9 cellular contexts compared by ENCODE assay signal in genomic region chr3:183265157-183265642, GRCh38. TPM values are rescaled to one million over a fixed set of nuclear protein-coding genes. Genes with fewer than 3 reads are reported as not detected.
A peak's percentile ranks its signal among the peaks of the same experiment; 100 is the strongest.
DNase-seq lines count a peak whose midpoint lies in the region; ATAC-seq and TF ChIP-seq lines count a peak whose summit lies in the region.
"Had no signal": no experiment of that assay in that cellular context is flagged by ENCODE, and none has a peak within 500 bp of the region (broad histone marks: within the 10 kb centered on the region; RNA-seq: fewer than 3 reads in every experiment).

No MANE protein-coding gene starts in this region.

- H3K4me3 ChIP-seq in dorsolateral prefrontal cortex (peak overlapping the region in 39 of 59 donors; percentile 7 to 51 (median 27)), left lung (no peak overlapping the region), transverse colon (no peak overlapping the region)
- no peak overlapping the region for H3K4me3 ChIP-seq in effector memory CD4-positive, alpha-beta T cell (ENCODE audit: insufficient read depth, low read depth, low read length, poor library complexity, severe bottlenecking)
- H3K4me3 ChIP-seq: esophagus muscularis mucosa had no signal

- intact Hi-C loops in dorsolateral prefrontal cortex (cut with DNase I), result no loop called here
- intact Hi-C loops in left lung (cut with DNase I), result no loop called here
- intact Hi-C loops in transverse colon (cut with DNase I; ENCODE audit: low total_unique reads), result no loop called here

- WGBS in transverse colon (ENCODE audit: low coverage in 1 of 2), 2 donors, result 68 to 76% methylated on average over 7 to 15 of the region's 15 CpGs

- H3K36me3 ChIP-seq in left lung (peaks cover 0 to 10% of the 10 kb centered on the region in 2 donors), transverse colon (no peaks in the 10 kb centered on the region)
- H3K36me3 ChIP-seq in effector memory CD4-positive, alpha-beta T cell (ENCODE audit: control insufficient read depth, insufficient read depth, low read length), result no peaks in the 10 kb centered on the region

- in situ Hi-C loops in transverse colon (cut with MboI; ENCODE audit: low pct_ligation_motif_present in 1 of 4, low pct_unique_long_range_greater_than_20kb in 1 of 4, low sequenced_read_pairs in 3 of 4), result no loop called here

- H3K4me1 ChIP-seq in left lung, result peaks cover 17 to 83% of the 10 kb centered on the region in 2 donors
- peaks cover 11 to 86% (median 66%) of the 10 kb centered on the region in 4 donors for H3K4me1 ChIP-seq in transverse colon
- H3K4me1 ChIP-seq in effector memory CD4-positive, alpha-beta T cell (ENCODE audit: control insufficient read depth, insufficient read depth, low read length, poor library complexity, severe bottlenecking), result no peaks in the 10 kb centered on the region

- H3K27me3 ChIP-seq in dorsolateral prefrontal cortex (no peaks in the 10 kb centered on the region), left lung (no peaks in the 10 kb centered on the region), transverse colon (no peaks in the 10 kb centered on the region)
- no peaks in the 10 kb centered on the region for H3K27me3 ChIP-seq in effector memory CD4-positive, alpha-beta T cell (replicated peaks; ENCODE audit: control insufficient read depth, insufficient read depth, low read length, poor library complexity, severe bottlenecking)
- H3K27me3 ChIP-seq: esophagus muscularis mucosa had no signal

- TF ChIP-seq CTCF in dorsolateral prefrontal cortex (IDR thresholded peaks at IDR 0.05 in 54 of 56, conservative IDR thresholded peaks at IDR 0.05 in 2 of 56; ENCODE audit: low read depth in 1 of 56, partially characterized antibody in 56 of 56), result no peak
- TF ChIP-seq CTCF in left lung (IDR thresholded peaks at IDR 0.05), result no peak
- no peak for TF ChIP-seq CTCF in transverse colon (IDR thresholded peaks at IDR 0.05)

- TF ChIP-seq POLR2A in transverse colon (IDR thresholded peaks at IDR 0.05), result peak; percentile 1

- H3K9me3 ChIP-seq in left lung (no peaks in the 10 kb centered on the region), transverse colon (no peaks in the 10 kb centered on the region)
- no peaks in the 10 kb centered on the region for H3K9me3 ChIP-seq in effector memory CD4-positive, alpha-beta T cell (ENCODE audit: control insufficient read depth, low read length)
- H3K9me3 ChIP-seq: esophagus muscularis mucosa had no signal

- H3K27ac ChIP-seq in dorsolateral prefrontal cortex (peak overlapping the region in 37 of 59 donors; percentile 6 to 77 (median 48)), left lung (peak overlapping the region; percentile 21 to 55), transverse colon (peak overlapping the region; percentile 74 to 78 (median 76))
- H3K27ac ChIP-seq in effector memory CD4-positive, alpha-beta T cell (ENCODE audit: insufficient read depth, low read length, poor library complexity, severe bottlenecking), result no peak overlapping the region

- peak; percentile 45 for ATAC-seq in left lung
- no peak for ATAC-seq in GM18867 (IDR thresholded peaks at IDR 0.05; ENCODE audit: unreplicated experiment)

- DNase-seq in NCI-H510A treated with DMSO at 0.1 percent for 48 hours (lab: John Stamatoyannopoulos, UW), result peak; percentile 71
- no peak for DNase-seq in NCI-H510A (lab: John Stamatoyannopoulos, UW)
- DNase-seq in dorsolateral prefrontal cortex, result no peak
- DNase-seq in left lung, result no peak
- DNase-seq in transverse colon, result no peak
- no peak for DNase-seq in inferior parietal cortex (ENCODE audit: extremely low spot score)
- no peak for DNase-seq in effector memory CD4-positive, alpha-beta T cell

- no peak for TF ChIP-seq EP300 in transverse colon (IDR thresholded peaks at IDR 0.05; ENCODE audit: low read depth)

RNA-seq across cellular contexts. Expression of gene B3GNT5, which starts 12.1 kb away (rescaled TPM):
- total RNA-seq in dorsolateral prefrontal cortex (10 to 100 TPM in 1 of 120 experiments, 1 to 10 TPM in 119; 1.0 to 11.3 (median 3.6) TPM), left lung (10 to 100 TPM; 21.7 to 45.2 TPM), transverse colon (10 to 100 TPM in 3 of 4 donors, 1 to 10 TPM in 1; 6.0 to 46.3 (median 39.9) TPM)

Comparison
In these comparisons a context has a peak if more than half of its experiments do, and no peak if none do; other contexts are left out.
1. H3K4me3 ChIP-seq: peak in dorsolateral prefrontal cortex (39 of 59); none in left lung (0 of 2), transverse colon (0 of 4) and effector memory CD4-positive, alpha-beta T cell (single experiment).